In genomic region chr22:30005213-30005857, GRCh38 we compare ENCODE assay signal across 8 cellular contexts.
DNase-seq lines count a peak whose midpoint lies in the region; ATAC-seq and TF ChIP-seq lines count a peak whose summit lies in the region.

No MANE protein-coding gene starts in this region.

- H2AFZ ChIP-seq in PC-3 (ENCODE audit: low read length) (no peak overlapping the region), fibroblast of lung (ENCODE audit: low read length) (no peak overlapping the region)

- H3K36me3 ChIP-seq in PC-3 (ENCODE audit: low read depth, low read length): peaks cover 3% of the 10 kb centered on the region; the same call in 1 of the 2 replicates
- H3K36me3 ChIP-seq in fibroblast of lung (ENCODE audit: control insufficient read depth, insufficient read depth, low read length): peaks cover 3% of the 10 kb centered on the region

- H3K27me3 Mint-ChIP-seq in CD4-positive, alpha-beta T cell: no peaks in the 10 kb centered on the region
- H3K27me3 Mint-ChIP-seq in neural crest cell (ENCODE audit: low read depth): no peaks in the 10 kb centered on the region

- H3K9me3 Mint-ChIP-seq in CD4-positive, alpha-beta T cell: no peaks in the 10 kb centered on the region
- H3K9me3 Mint-ChIP-seq in neural crest cell: no peaks in the 10 kb centered on the region

- no TSS peak for BruUV-seq in PC-3 (replicated peaks; lab: Mats Ljungman, UMichigan)

- peak; percentile 99 for TF ChIP-seq CTCF in CD4-positive, alpha-beta T cell (IDR thresholded peaks at IDR 0.05)
- peak; percentile 100 for TF ChIP-seq CTCF in HL-60 (IDR thresholded peaks at IDR 0.05; ENCODE audit: insufficient read depth, low read length)
- peak; percentile 93 for TF ChIP-seq CTCF in PC-3 (conservative IDR thresholded peaks at IDR 0.05; ENCODE audit: low read depth, low read length)
- peak; percentile 99 to 100 for TF ChIP-seq CTCF in fibroblast of lung (conservative IDR thresholded peaks at IDR 0.05 in 1 of 2, IDR thresholded peaks at IDR 0.05 in 1 of 2; ENCODE audit: low read depth in 1 of 2, low read length in 2 of 2)
- peak; percentile 98 for TF ChIP-seq CTCF in neural crest cell (conservative IDR thresholded peaks at IDR 0.05)

- ATAC-seq in CD4-positive, alpha-beta T cell (ENCODE audit: poor library complexity): peak; percentile 72
- ATAC-seq in PC-3 (peak; percentile 85), GM18520 (IDR thresholded peaks at IDR 0.05; ENCODE audit: unreplicated experiment) (no peak)

- H3K4me3 Mint-ChIP-seq in CD4-positive, alpha-beta T cell: no peak overlapping the region
- H3K4me3 Mint-ChIP-seq in neural crest cell: no peak overlapping the region

- no peaks in the 10 kb centered on the region for H3K9me3 ChIP-seq in CD4-positive, alpha-beta T cell (ENCODE audit: control insufficient read depth, low read length)
- no peaks in the 10 kb centered on the region for H3K9me3 ChIP-seq in PC-3 (ENCODE audit: low read length)
- H3K9me3 ChIP-seq in fibroblast of lung (ENCODE audit: control insufficient read depth, insufficient read depth, low read depth, low read length): no peaks in the 10 kb centered on the region

- H3K9ac ChIP-seq in PC-3 (ENCODE audit: low read length) (no peak overlapping the region), fibroblast of lung (ENCODE audit: insufficient read depth, low read length) (no peak overlapping the region)

- H3K4me3 ChIP-seq in HL-60 (replicated peaks; ENCODE audit: insufficient read depth, low read length): no peak overlapping the region
- H3K4me3 ChIP-seq in PC-3 (ENCODE audit: low read length): no peak overlapping the region
- H3K4me3 ChIP-seq in fibroblast of lung (replicated peaks in 1 of 4; ENCODE audit: control extremely low read depth in 1 of 4, insufficient read depth in 1 of 4, low read depth in 3 of 4, low read length in 4 of 4): no peak overlapping the region

- DNase-seq in CD4-positive, alpha-beta T cell: peak; percentile 29 to 69 (median 50)
- DNase-seq in HL-60 (ENCODE audit: low read depth in 1 of 2, low spot score in 1 of 2) (peak; percentile 31 to 60), PC-3 (peak; percentile 84), fibroblast of lung (ENCODE audit: low read depth in 2 of 2) (peak; percentile 43 to 78), neural crest cell (ENCODE audit: low read depth, low spot score) (peak; percentile 75), superior temporal gyrus (ENCODE audit: extremely low spot score) (peak; percentile 94)
- peak; percentile 82 to 87 for DNase-seq in activated T-cell treated with anti-CD3 and anti-CD28 coated beads, Interleukin-2, amount 50 U/mL, for 48 hours

- H3K4me2 ChIP-seq in PC-3 (ENCODE audit: low read length) (no peak overlapping the region), fibroblast of lung (ENCODE audit: extremely low read depth, insufficient read depth, low read length) (no peak overlapping the region)

- H3K79me2 ChIP-seq in PC-3 (ENCODE audit: low read length): no peaks in the 10 kb centered on the region
- no peaks in the 10 kb centered on the region for H3K79me2 ChIP-seq in fibroblast of lung (ENCODE audit: control insufficient read depth, insufficient read depth, low read length)

- POLR2A ChIA-PET in CD4-positive, alpha-beta T cell (lab: Charles Lee): interaction anchor here (0.6 to 1.3 kb wide), 4 partner anchors 168 to 452 kb away, joined by 3 to 7 read pairs (median 3); partner anchors contain the start of genes ASCC2, THOC5, UQCR10 and ZMAT5
- POLR2A ChIA-PET in PC-3 (lab: Charles Lee; ENCODE audit: unreplicated experiment): interaction anchor here (0.6 kb wide), 1 partner anchor 194 kb away, joined by 5 read pairs; no protein-coding TSS in a partner anchor

- peaks cover 84% of the 10 kb centered on the region for H3K36me3 Mint-ChIP-seq in CD4-positive, alpha-beta T cell (ENCODE audit: low read depth)
- no peaks in the 10 kb centered on the region for H3K36me3 Mint-ChIP-seq in neural crest cell (ENCODE audit: low read depth)

- H3K4me1 ChIP-seq in PC-3 (ENCODE audit: insufficient read depth, low read length): no peaks in the 10 kb centered on the region
- peaks cover 3% of the 10 kb centered on the region for H3K4me1 ChIP-seq in fibroblast of lung (ENCODE audit: control insufficient read depth, extremely low read depth, insufficient read depth, low read length)

- H4K20me1 ChIP-seq in PC-3 (ENCODE audit: low read length): no peaks in the 10 kb centered on the region
- H4K20me1 ChIP-seq in fibroblast of lung (ENCODE audit: control insufficient read depth, extremely low read depth, insufficient read depth, low read length): no peaks in the 10 kb centered on the region

- H3K27ac Mint-ChIP-seq in CD4-positive, alpha-beta T cell: peak overlapping the region; percentile 6
- no peak overlapping the region for H3K27ac Mint-ChIP-seq in neural crest cell (ENCODE audit: unreplicated experiment)

- peaks cover 8% of the 10 kb centered on the region for H3K4me1 Mint-ChIP-seq in CD4-positive, alpha-beta T cell (ENCODE audit: low read depth)
- H3K4me1 Mint-ChIP-seq in neural crest cell: peaks cover 25% of the 10 kb centered on the region

- no peaks in the 10 kb centered on the region for H3K27me3 ChIP-seq in CD4-positive, alpha-beta T cell (ENCODE audit: control insufficient read depth, insufficient read depth, low read length)
- H3K27me3 ChIP-seq in HL-60 (ENCODE audit: insufficient read depth, poor library complexity, severe bottlenecking): no peaks in the 10 kb centered on the region
- H3K27me3 ChIP-seq in PC-3 (ENCODE audit: low read length): no peaks in the 10 kb centered on the region
- H3K27me3 ChIP-seq in fibroblast of lung (ENCODE audit: control insufficient read depth, insufficient read depth, low read length): no peaks in the 10 kb centered on the region

- no peak overlapping the region for H3K27ac ChIP-seq in CD4-positive, alpha-beta T cell (ENCODE audit: low read depth, low read length)
- H3K27ac ChIP-seq in HL-60 (replicated peaks) (no peak overlapping the region), PC-3 (ENCODE audit: low read length) (no peak overlapping the region), fibroblast of lung (ENCODE audit: insufficient read depth, low read length) (no peak overlapping the region)

- H3K9me2 ChIP-seq in PC-3 (replicated peaks; ENCODE audit: low read length): no peaks in the 10 kb centered on the region

- CTCF ChIA-PET in CD4-positive, alpha-beta T cell (lab: Charles Lee): interaction anchor here (0.6 to 1.8 kb wide), 11 partner anchors 10 to 382 kb away, joined by 3 to 23 read pairs (median 3); partner anchors contain the start of gene ASCC2
- CTCF ChIA-PET in PC-3 (lab: Charles Lee): interaction anchor here (0.6 to 1.0 kb wide), 10 partner anchors 83 to 369 kb away, joined by 3 to 10 read pairs (median 4); partner anchors contain the start of gene MTMR3

- intact Hi-C loops in CD4-positive, alpha-beta T cell (cut with DNase I, micrococcal nuclease): loop anchor here (1.0 to 10.0 kb wide), 8 partner anchors 167 to 611 kb away; partner anchors contain the start of gene ASCC2 (in 2 of the 2)
- intact Hi-C loops in PC-3 (cut with micrococcal nuclease): loop anchor here (10.0 kb wide), 2 partner anchors 121 to 301 kb away; partner anchors contain the start of gene MTMR3

- no peaks in the 10 kb centered on the region for H3F3A ChIP-seq in PC-3 (ENCODE audit: low read length, unreplicated experiment)
